28 cellular contexts compared by ENCODE assay signal in genomic region chr13:63336549-63336948, GRCh38.
"Had no signal": no experiment of that assay in that cellular context is flagged by ENCODE, and none has a peak within 500 bp of the region (broad histone marks: within the 10 kb centered on the region; RNA-seq: fewer than 3 reads in every experiment).

No MANE protein-coding gene starts in this region.

- H3K27ac ChIP-seq: neutrophil, pancreas, psoas muscle, right lobe of liver, sigmoid colon, stomach, thoracic aorta, thyroid gland, tibial nerve, upper lobe of left lung, vagina had no signal

- H3K36me3 ChIP-seq: neutrophil, pancreas, right lobe of liver, sigmoid colon, stomach, thoracic aorta, thyroid gland, tibial nerve, upper lobe of left lung, vagina had no signal

- H3K4me3 ChIP-seq: pancreas, psoas muscle, right lobe of liver, sigmoid colon, stomach, thoracic aorta, thyroid gland, tibial nerve, upper lobe of left lung, vagina had no signal

- H3K9me3 Mint-ChIP-seq: nephron progenitor cell had no signal

- H3K4me1 ChIP-seq: pancreas, psoas muscle, right lobe of liver, sigmoid colon, stomach, thyroid gland, tibial nerve, upper lobe of left lung, vagina had no signal

- DNase-seq: naive thymus-derived CD8-positive, alpha-beta T cell; nephron progenitor cell; nucleus accumbens; pancreas; psoas muscle; right cardiac atrium; sigmoid colon; small intestine; stimulated activated CD4-positive, alpha-beta T cell treated with anti-CD3 and anti-CD28 coated beads, Interleukin-15, amount 100 ng/mL, for 24 hours; stimulated activated CD4-positive, alpha-beta T cell treated with anti-CD3 and anti-CD28 coated beads, Interleukin-2, amount 100 ng/mL, for 24 hours; stimulated activated CD4-positive, alpha-beta T cell treated with anti-CD3 and anti-CD28 coated beads, Interleukin-2, amount 100 ng/mL, for 48 hours; stimulated activated CD4-positive, alpha-beta T cell treated with anti-CD3 and anti-CD28 coated beads, Interleukin-4, amount 100 ng/mL, for 24 hours; stimulated activated naive B cell treated with anti-CD40 and anti-IgM and Interleukin-4, amounts not matched to agents 10 μg/mL and 1 μg/mL and 100 μg/mL, for 72 hours; stimulated activated naive CD4-positive, alpha-beta T cell treated with Interleukin-2 at 50 U/mL for 16 hours; stomach; thyroid gland; trophoblast cell; upper lobe of left lung had no signal

- H3K4me1 Mint-ChIP-seq: naive thymus-derived CD8-positive, alpha-beta T cell; nephron progenitor cell; neural crest cell; stimulated activated effector memory CD8-positive, alpha-beta T cell treated with anti-CD3 and anti-CD28 coated beads, Interleukin-12 subunit alpha, Interleukin-12 subunit beta, amount 100 ng/mL, for 72 hours; stimulated activated naive B cell treated with anti-CD40 and anti-IgM and Interleukin-4, amounts not matched to agents 10 μg/mL and 1 μg/mL and 100 μg/mL, for 72 hours had no signal

- H3K9me3 ChIP-seq: neutrophil, pancreas, psoas muscle, right lobe of liver, sigmoid colon, thoracic aorta, thyroid gland, tibial nerve, upper lobe of left lung, vagina had no signal

- H3K27me3 ChIP-seq: neutrophil, pancreas, right lobe of liver, sigmoid colon, stomach, thyroid gland, tibial nerve, upper lobe of left lung, vagina had no signal

- H3K27me3 Mint-ChIP-seq: naive thymus-derived CD8-positive, alpha-beta T cell; natural killer cell treated with Interleukin-12 subunit alpha and Interleukin-12 subunit beta and Interleukin-15 and Interleukin-18, amount 100 ng/mL, for 72 hours; progenitor cell of endocrine pancreas; stimulated activated naive B cell treated with anti-CD40 and anti-IgM and Interleukin-4, amounts not matched to agents 10 μg/mL and 1 μg/mL and 100 μg/mL, for 72 hours; stimulated activated naive CD8-positive, alpha-beta T cell treated with anti-CD3 and anti-CD28 coated beads, Interleukin-15, Interleukin-2, amounts not matched to agents 100 ng/mL and 50 ng/mL, for 24 hours had no signal

- H3K36me3 Mint-ChIP-seq: naive thymus-derived CD8-positive, alpha-beta T cell; stimulated activated effector memory CD8-positive, alpha-beta T cell treated with anti-CD3 and anti-CD28 coated beads, Interleukin-12 subunit alpha, Interleukin-12 subunit beta, amount 100 ng/mL, for 72 hours; stimulated activated naive B cell treated with anti-CD40 and anti-IgM and Interleukin-4, amounts not matched to agents 10 μg/mL and 1 μg/mL and 100 μg/mL, for 72 hours had no signal

- H3K27ac Mint-ChIP-seq: naive thymus-derived CD8-positive, alpha-beta T cell; natural killer cell treated with Interleukin-12 subunit alpha and Interleukin-12 subunit beta and Interleukin-15 and Interleukin-18, amount 100 ng/mL, for 72 hours; nephron progenitor cell; progenitor cell of endocrine pancreas; stimulated activated effector memory CD8-positive, alpha-beta T cell treated with anti-CD3 and anti-CD28 coated beads, Interleukin-12 subunit alpha, Interleukin-12 subunit beta, amount 100 ng/mL, for 72 hours; stimulated activated naive B cell treated with anti-CD40 and anti-IgM and Interleukin-4, amounts not matched to agents 10 μg/mL and 1 μg/mL and 100 μg/mL, for 72 hours; stimulated activated naive CD8-positive, alpha-beta T cell treated with anti-CD3 and anti-CD28 coated beads, Interleukin-15, Interleukin-2, amounts not matched to agents 100 ng/mL and 50 ng/mL, for 24 hours had no signal

- H3K4me3 Mint-ChIP-seq: naive thymus-derived CD8-positive, alpha-beta T cell; natural killer cell treated with Interleukin-12 subunit alpha and Interleukin-12 subunit beta and Interleukin-15 and Interleukin-18, amount 100 ng/mL, for 72 hours; nephron progenitor cell; neural crest cell; stimulated activated effector memory CD8-positive, alpha-beta T cell treated with anti-CD3 and anti-CD28 coated beads, Interleukin-12 subunit alpha, Interleukin-12 subunit beta, amount 100 ng/mL, for 72 hours; stimulated activated naive B cell treated with anti-CD40 and anti-IgM and Interleukin-4, amounts not matched to agents 10 μg/mL and 1 μg/mL and 100 μg/mL, for 72 hours; stimulated activated naive CD8-positive, alpha-beta T cell treated with anti-CD3 and anti-CD28 coated beads, Interleukin-15, Interleukin-2, amounts not matched to agents 100 ng/mL and 50 ng/mL, for 24 hours had no signal
